In the genomic region with DNA sequence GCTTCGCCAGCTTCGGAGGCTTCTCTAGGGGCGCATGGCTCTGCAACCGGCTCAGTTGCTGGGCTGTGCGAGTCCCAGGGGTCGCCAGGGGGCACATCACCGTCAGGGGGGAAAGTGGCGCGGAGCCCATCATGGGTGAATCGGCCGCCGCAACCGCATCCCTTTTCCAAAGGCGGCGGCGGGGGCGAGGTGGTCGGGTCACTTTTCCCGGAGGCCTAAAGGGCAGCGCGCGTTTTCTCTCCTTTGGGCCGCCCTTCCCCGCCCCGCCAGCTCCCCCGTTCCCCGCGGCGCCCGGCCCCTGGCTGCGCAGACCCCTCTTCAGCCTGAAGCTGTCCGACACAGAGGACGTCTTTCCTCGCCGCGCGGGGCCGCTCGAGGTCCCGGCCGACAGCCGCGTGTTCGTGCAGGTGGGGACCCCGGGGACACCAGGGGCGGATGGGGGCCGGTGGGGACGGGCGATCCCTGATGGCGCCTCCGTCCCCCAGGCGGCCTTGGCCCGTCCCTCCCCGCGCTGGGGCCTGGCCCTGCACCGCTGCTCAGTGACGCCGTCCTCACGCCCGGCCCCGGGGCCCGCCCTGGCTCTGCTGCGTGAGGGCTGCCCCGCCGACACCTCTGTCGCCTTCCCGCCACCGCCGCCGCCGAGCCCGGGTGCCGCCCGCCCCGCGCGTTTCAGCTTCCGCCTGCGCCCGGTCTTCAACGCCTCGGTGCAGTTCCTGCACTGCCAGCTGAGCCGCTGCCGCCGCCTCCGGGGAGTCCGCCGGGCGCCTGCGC, we compare ENCODE assay signal across 6 cellular contexts. TPM values are rescaled to one million over a fixed set of nuclear protein-coding genes. Genes with fewer than 3 reads are reported as not detected.
DNase-seq lines count a peak whose midpoint lies in the region; ATAC-seq lines count a peak whose summit lies in the region.

No MANE protein-coding gene starts in this region.

- peak overlapping the region; percentile 72 to 75 for H3K4me3 Mint-ChIP-seq in effector memory CD8-positive, alpha-beta T cell

- peak; percentile 27 for ATAC-seq in effector memory CD8-positive, alpha-beta T cell (replicated peaks)
- ATAC-seq in HG02981 (IDR thresholded peaks at IDR 0.05; ENCODE audit: unreplicated experiment) = no peak

- no peaks in the 10 kb centered on the region; the same call in 1 of the 2 replicates for H3K36me3 ChIP-seq in SJCRH30

- no peak overlapping the region for H3K27ac ChIP-seq in SJCRH30

- H3K27me3 Mint-ChIP-seq in effector memory CD8-positive, alpha-beta T cell = peaks cover 5 to 36% of the 10 kb centered on the region in 2 donors

- H3K4me1 Mint-ChIP-seq in effector memory CD8-positive, alpha-beta T cell (ENCODE audit: low read depth in 2 of 2) = peaks cover 23 to 26% of the 10 kb centered on the region in 2 donors

- no peaks in the 10 kb centered on the region for H3K9me3 ChIP-seq in SJCRH30 (replicated peaks)

- peaks cover 62% of the 10 kb centered on the region for H3K36me3 Mint-ChIP-seq in effector memory CD8-positive, alpha-beta T cell (ENCODE audit: insufficient read depth)

- H3K4me3 ChIP-seq in SJCRH30 = peak overlapping the region; percentile 25

- peak overlapping the region; percentile 52 to 90 for H3K27ac Mint-ChIP-seq in effector memory CD8-positive, alpha-beta T cell

- H3K27me3 ChIP-seq in SJCRH30 = no peaks in the 10 kb centered on the region; the same call in 1 of the 2 replicates

- H3K4me1 ChIP-seq in SJCRH30 = no peaks in the 10 kb centered on the region

- peak; percentile 23 for DNase-seq in ELF-1 (ENCODE audit: low read depth, low spot score)
- no peak for DNase-seq in SJCRH30
- peak; percentile 61 to 69 (median 63) for DNase-seq in effector memory CD8-positive, alpha-beta T cell
- peak; percentile 74 for DNase-seq in stimulated activated CD4-positive, alpha-beta T cell treated with anti-CD3 and anti-CD28 coated beads, Interleukin-15, amount 100 ng/mL, for 24 hours
- DNase-seq in GM19238 (ENCODE audit: insufficient read length, low spot score) = no peak

- H3K9me3 Mint-ChIP-seq in effector memory CD8-positive, alpha-beta T cell = no peaks in the 10 kb centered on the region

RNA-seq across cellular contexts. Expression of a gene that starts 1.7 kb away (rescaled TPM):
- not detected in 2 replicates for total RNA-seq in SJCRH30 (2014; rRNA removed; shearing (Covaris generic))

RNA-seq across cellular contexts. Expression of a gene that starts 3.8 kb away (rescaled TPM):
- total RNA-seq in SJCRH30 (2014; rRNA removed; shearing (Covaris generic)) = 15.8 and 17.4 TPM in 2 replicates

RNA-seq across cellular contexts. Expression of a gene that starts 9.6 kb away (rescaled TPM):
- total RNA-seq in SJCRH30 (2014; rRNA removed; shearing (Covaris generic)) = 1.0 TPM in 2 replicates

RNA-seq across cellular contexts. Expression of a gene that starts 12.6 kb away (rescaled TPM):
- 12.9 and 13.6 TPM in 2 replicates for total RNA-seq in SJCRH30 (2014; rRNA removed; shearing (Covaris generic))

RNA-seq across cellular contexts. Expression of a gene that starts 27.1 kb away (rescaled TPM):
- total RNA-seq in SJCRH30 (2014; rRNA removed; shearing (Covaris generic)) = 49.5 and 55.2 TPM in 2 replicates

Comparison
In these comparisons a context has a peak if more than half of its experiments do, and no peak if none do; other contexts are left out.
1. DNase-seq: peak in ELF-1 (single experiment), effector memory CD8-positive, alpha-beta T cell (3 of 3) and stimulated activated CD4-positive, alpha-beta T cell treated with anti-CD3 and anti-CD28 coated beads, Interleukin-15, amount 100 ng/mL, for 24 hours (single experiment); none in SJCRH30 (0 of 2) and GM19238 (single experiment).